ENCODE assay signal across 12 cellular contexts in genomic region chr6:47360388-47360787, GRCh38. TPM values are rescaled to one million over a fixed set of nuclear protein-coding genes. Genes with fewer than 3 reads are reported as not detected.
DNase-seq lines count a peak whose midpoint lies in the region; ATAC-seq and TF ChIP-seq lines count a peak whose summit lies in the region.
"Had no signal": no experiment of that assay in that cellular context is flagged by ENCODE, and none has a peak within 500 bp of the region (broad histone marks: within the 10 kb centered on the region; RNA-seq: fewer than 3 reads in every experiment).

No MANE protein-coding gene starts in this region.

- no peaks in the 10 kb centered on the region for H3K9me3 ChIP-seq in OCI-LY7 (ENCODE audit: low read length)
- H3K9me3 ChIP-seq: gastroesophageal sphincter had no signal

- H3K4me3 ChIP-seq in OCI-LY7 (ENCODE audit: low read depth, low read length, poor library complexity, severe bottlenecking): peak overlapping the region; percentile 39
- H3K4me3 ChIP-seq: gastroesophageal sphincter had no signal

- ATAC-seq in GM18519 (IDR thresholded peaks at IDR 0.05; ENCODE audit: low FRiP score, unreplicated experiment) (peak; percentile 40), GM21528 (IDR thresholded peaks at IDR 0.05; ENCODE audit: low FRiP score, unreplicated experiment) (peak; percentile 72), HG03159 (IDR thresholded peaks at IDR 0.05; ENCODE audit: unreplicated experiment) (peak; percentile 62), left lobe of liver (no peak)
- ATAC-seq: activated naive CD8-positive, alpha-beta T cell treated with anti-CD3 and anti-CD28 coated beads, Interleukin-2, amount 50 U/mL, for 24 hours; CD8-positive, alpha-beta T cell; gastroesophageal sphincter had no signal

- intact Hi-C loops in OCI-LY7 (cut with micrococcal nuclease; ENCODE audit: unreplicated experiment): loop anchor here (1.0 to 2.0 kb wide), 7 partner anchors 25 to 116 kb away; partner anchors contain the start of gene CD2AP

- no peaks in the 10 kb centered on the region for H3K79me2 ChIP-seq in OCI-LY7 (ENCODE audit: insufficient read depth, low read depth, low read length)

- peak overlapping the region; percentile 66 for H3K4me2 ChIP-seq in OCI-LY7 (ENCODE audit: low read length)

- no peaks in the 10 kb centered on the region; the same call in 1 of the 2 replicates for H3K36me3 ChIP-seq in OCI-LY7 (ENCODE audit: insufficient read depth, low read length)
- H3K36me3 ChIP-seq: gastroesophageal sphincter had no signal

- DNase-seq in OCI-LY7 (ENCODE audit: low spot score) (peak; percentile 90), left lobe of liver (ENCODE audit: low spot score) (no peak), AG08396 (ENCODE audit: low spot score) (no peak), anterior cingulate cortex (lab: John Stamatoyannopoulos, UW) (no peak)
- no peak for DNase-seq in stimulated activated CD4-positive, alpha-beta T cell treated with anti-CD3 and anti-CD28 coated beads, Interleukin-15, amount 100 ng/mL, for 24 hours
- DNase-seq: activated naive CD8-positive, alpha-beta T cell treated with anti-CD3 and anti-CD28 coated beads, Interleukin-2, amount 50 U/mL, for 24 hours; CD8-positive, alpha-beta T cell; occipital lobe had no signal

- H2AFZ ChIP-seq in OCI-LY7 (ENCODE audit: low read length): peak overlapping the region; percentile 85; the same call in 1 of the 2 replicates

- BruUV-seq in OCI-LY7 (replicated peaks; lab: Mats Ljungman, UMichigan): no TSS peak

- POLR2A ChIA-PET in OCI-LY7 (lab: Charles Lee): interaction anchor here (0.8 to 2.8 kb wide), 20 partner anchors 9 to 119 kb away, joined by 3 to 12 read pairs (median 4); partner anchors contain the start of gene CD2AP

- H3K9me2 ChIP-seq in OCI-LY7 (ENCODE audit: insufficient read depth, low read length): no peaks in the 10 kb centered on the region

- CTCF ChIA-PET in OCI-LY7 (lab: Charles Lee; ENCODE audit: unreplicated experiment): interaction anchor here (0.9 kb wide), 1 partner anchor 112 kb away, joined by 3 read pairs; no protein-coding TSS in a partner anchor

- H3K27ac ChIP-seq in OCI-LY7 (ENCODE audit: low read depth, low read length, poor library complexity, severe bottlenecking): peak overlapping the region; percentile 98
- H3K27ac ChIP-seq: gastroesophageal sphincter had no signal

- no peaks in the 10 kb centered on the region for H4K20me1 ChIP-seq in OCI-LY7 (ENCODE audit: insufficient read depth, low read length)

- peaks cover 75% of the 10 kb centered on the region for H3K4me1 ChIP-seq in OCI-LY7 (ENCODE audit: insufficient read depth, low read length, poor library complexity, severe bottlenecking)
- H3K4me1 ChIP-seq: gastroesophageal sphincter had no signal

- no peak for TF ChIP-seq CTCF in OCI-LY7 (conservative IDR thresholded peaks at IDR 0.05; ENCODE audit: low read length)

RNA-seq across cellular contexts. Expression of gene TNFRSF21, which starts 50.7 kb away (rescaled TPM):
- total RNA-seq in OCI-LY7 (2014; rRNA removed; shearing (Covaris generic)): 22.7 and 28.1 TPM in 2 replicates
- 35.1 and 36.5 TPM in 2 replicates for total RNA-seq in OCI-LY7 (2022)
- 2.8 TPM for total RNA-seq in left lobe of liver
